ENCODE assay signal across 8 cellular contexts in the genomic region with DNA sequence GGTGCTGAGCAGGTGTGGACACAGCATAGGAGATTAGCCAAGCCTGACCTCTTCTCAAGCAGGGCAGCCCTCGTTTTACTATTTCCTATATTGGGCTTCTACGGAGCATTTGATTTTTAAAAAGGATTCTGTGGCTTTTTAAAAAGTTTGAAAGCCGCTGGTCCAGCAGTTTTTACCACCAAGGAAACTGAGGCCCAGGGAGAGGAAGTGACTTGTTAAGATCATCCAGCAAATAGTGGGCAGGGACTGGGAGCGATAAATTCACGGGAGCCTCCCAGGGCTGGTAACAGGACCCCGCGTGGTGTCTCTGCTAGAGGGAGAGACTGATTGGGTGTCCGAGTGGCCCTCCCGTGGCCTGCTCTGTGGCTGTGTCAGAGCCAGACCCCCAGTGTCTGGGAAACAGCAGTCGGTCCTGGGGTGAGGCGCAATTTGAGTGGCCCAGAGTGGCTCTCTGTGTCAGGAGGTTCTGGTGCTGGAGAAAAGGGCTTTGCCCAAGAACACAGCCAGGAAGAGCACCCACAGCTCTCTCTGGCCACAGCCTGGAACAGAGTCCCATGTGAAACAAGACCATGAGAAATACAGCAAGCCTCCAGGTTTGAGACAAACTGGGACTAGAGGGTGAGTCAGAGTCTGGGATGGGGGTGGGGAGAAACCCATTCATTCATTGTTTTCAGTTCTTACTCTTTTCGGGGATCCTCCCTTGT.
DNase-seq lines count a peak whose midpoint lies in the region; ATAC-seq and TF ChIP-seq lines count a peak whose summit lies in the region.

No MANE protein-coding gene starts in this region.

- H2AFZ ChIP-seq in OCI-LY1 (ENCODE audit: low read length), result no peak overlapping the region

- no peak overlapping the region; the same call in 1 of the 2 replicates for H3K9ac ChIP-seq in OCI-LY1 (ENCODE audit: low read length)

- no peaks in the 10 kb centered on the region for H3K9me2 ChIP-seq in OCI-LY1 (ENCODE audit: low read depth, low read length)

- peak overlapping the region; percentile 67 for H3K4me3 ChIP-seq in OCI-LY1 (ENCODE audit: low read depth, low read length, poor library complexity, severe bottlenecking)
- H3K4me3 ChIP-seq in iPS-11a (ENCODE audit: low read depth, low read length), result peak overlapping the region; percentile 48
- peak overlapping the region; percentile 74 to 94 (median 85) for H3K4me3 ChIP-seq in skin epidermis

- no peaks in the 10 kb centered on the region for H3K79me2 ChIP-seq in OCI-LY1 (ENCODE audit: insufficient read depth, low read length)

- no peak for ATAC-seq in GM21619 (IDR thresholded peaks at IDR 0.05; ENCODE audit: unreplicated experiment)

- H3K27me3 ChIP-seq in OCI-LY1 (ENCODE audit: insufficient read depth, low read length), result 0 out of 2 replicates have a peak, but pooled peaks cover 9% of the 10 kb centered on the region

- H3K4me1 ChIP-seq in OCI-LY1 (ENCODE audit: insufficient read depth, low read length, severe bottlenecking), result peaks cover 21% of the 10 kb centered on the region

- no peaks in the 10 kb centered on the region for H3K9me3 ChIP-seq in OCI-LY1 (ENCODE audit: low read length)

- no peaks in the 10 kb centered on the region for H4K20me1 ChIP-seq in OCI-LY1 (ENCODE audit: insufficient read depth, low read length)

- H3K27ac ChIP-seq in OCI-LY1 (ENCODE audit: low read depth, low read length, poor library complexity, severe bottlenecking) (no peak overlapping the region), skin epidermis (peak overlapping the region in 20 of 21 experiments; percentile 60 to 99 (median 98))

- H3K36me3 ChIP-seq in OCI-LY1 (ENCODE audit: insufficient read depth, low read length), result no peaks in the 10 kb centered on the region

- H3K4me2 ChIP-seq in OCI-LY1 (ENCODE audit: low read length), result peak overlapping the region; percentile 74

- DNase-seq in NCI-H82 (lab: John Stamatoyannopoulos, UW), result peak; percentile 39
- DNase-seq in NCI-H82 treated with DMSO at 0.1 percent for 48 hours (lab: John Stamatoyannopoulos, UW; ENCODE audit: unreplicated experiment), result no peak
- peak; percentile 81 for DNase-seq in amniotic epithelial cell (ENCODE audit: low read depth)
- no peak for DNase-seq in NCI-H2171 treated with DMSO at 0.1 percent for 48 hours (lab: John Stamatoyannopoulos, UW)

- H3F3A ChIP-seq in OCI-LY1 (ENCODE audit: insufficient read depth, low read length), result no peaks in the 10 kb centered on the region

- no peak for TF ChIP-seq CTCF in OCI-LY1 (IDR thresholded peaks at IDR 0.05; ENCODE audit: low read length)

Comparison
In these comparisons a context has a peak if more than half of its experiments do, and no peak if none do; other contexts are left out.
1. DNase-seq: peak in NCI-H82 (single experiment) and amniotic epithelial cell (single experiment); none in NCI-H82 treated with DMSO at 0.1 percent for 48 hours (single experiment) and NCI-H2171 treated with DMSO at 0.1 percent for 48 hours (single experiment).
2. Peak in every context shown above with its lines, with median percentiles within 50 percentile points of each other: H3K4me3 ChIP-seq.